8 cellular contexts compared by ENCODE assay signal in genomic region chr19:34173145-34173956, GRCh38. TPM values are rescaled to one million over a fixed set of nuclear protein-coding genes. Genes with fewer than 3 reads are reported as not detected.
DNase-seq lines count a peak whose midpoint lies in the region; ATAC-seq and TF ChIP-seq lines count a peak whose summit lies in the region.

No MANE protein-coding gene starts in this region.

- peak overlapping the region; percentile 63 for H3K4me2 ChIP-seq in neural cell (ENCODE audit: low read length)

- ATAC-seq in GM18867 (IDR thresholded peaks at IDR 0.05; ENCODE audit: unreplicated experiment) (no peak), HG03378 (IDR thresholded peaks at IDR 0.05; ENCODE audit: unreplicated experiment) (no peak)

- H3F3A ChIP-seq in neural cell (ENCODE audit: insufficient read depth, low read length, poor library complexity, severe bottlenecking), result no peaks in the 10 kb centered on the region

- no peak for TF ChIP-seq EP300 in neural cell (conservative IDR thresholded peaks at IDR 0.05; ENCODE audit: poor library complexity, severe bottlenecking)

- H3K4me3 ChIP-seq in fibroblast of pulmonary artery (replicated peaks; ENCODE audit: low read depth, low read length), result peak overlapping the region; percentile 91
- peak overlapping the region; percentile 83 for H3K4me3 ChIP-seq in neural cell (ENCODE audit: low read length)

- H3K27ac ChIP-seq in neural cell (ENCODE audit: low read length), result peak overlapping the region; percentile 99

- H3K27me3 ChIP-seq in neural cell (ENCODE audit: insufficient read depth, low read depth, low read length), result no peaks in the 10 kb centered on the region

- DNase-seq in activated CD4-positive, CD25-positive, alpha-beta regulatory T cell treated with anti-CD3 and anti-CD28 coated beads, Interleukin-2, amount 50 U/mL, for 72 hours, result peak; percentile 41
- no peak for DNase-seq in activated CD4-positive, CD25-positive, alpha-beta regulatory T cell (lab: John Stamatoyannopoulos, UW)
- DNase-seq in NCI-H146 (lab: John Stamatoyannopoulos, UW) (peak; percentile 46), fibroblast of pulmonary artery (ENCODE audit: low read depth) (peak; percentile 55)
- peak; percentile 65 for DNase-seq in activated CD8-positive, alpha-beta memory T cell treated with anti-CD3 and anti-CD28 coated beads, Interleukin-2, amount 50 U/mL, for 48 hours

- no peaks in the 10 kb centered on the region for H3K36me3 ChIP-seq in neural cell (ENCODE audit: insufficient read depth, low read length)

- H3K9me3 ChIP-seq in neural cell (ENCODE audit: low read length), result no peaks in the 10 kb centered on the region

- no peak for TF ChIP-seq RAD21 in neural cell (conservative IDR thresholded peaks at IDR 0.05)

- H4K20me1 ChIP-seq in neural cell (ENCODE audit: insufficient read depth), result peaks cover 5% of the 10 kb centered on the region

- H3K79me2 ChIP-seq in neural cell (replicated peaks; ENCODE audit: insufficient read depth, low read length), result peaks cover 53% of the 10 kb centered on the region

- TF ChIP-seq CTCF in fibroblast of pulmonary artery (IDR thresholded peaks at IDR 0.05; ENCODE audit: low read length, missing control alignments) (no peak), neural cell (IDR thresholded peaks at IDR 0.05; ENCODE audit: poor library complexity, severe bottlenecking) (peak; percentile 49)

- peak overlapping the region; percentile 99 for H3K9ac ChIP-seq in neural cell (ENCODE audit: low read length)

- no peaks in the 10 kb centered on the region for H3K9me2 ChIP-seq in neural cell (ENCODE audit: insufficient read depth, low read length)

- peak overlapping the region; percentile 31 for H2AFZ ChIP-seq in neural cell (ENCODE audit: low read depth, low read length)

TF ChIP-seq in neural cell, 6 proteins besides CTCF, POLR2A, EP300 and RAD21:
- TF ChIP-seq MXI1 (conservative IDR thresholded peaks at IDR 0.05; ENCODE audit: poor library complexity, severe bottlenecking) (no peak), POLR2AphosphoS5 (IDR thresholded peaks at IDR 0.05) (no peak), SMC3 (conservative IDR thresholded peaks at IDR 0.05; ENCODE audit: poor library complexity) (no peak)

RNA-seq across cellular contexts. Expression of gene LSM14A, which starts 1.0 kb away (rescaled TPM):
- polyA plus RNA-seq in neural cell, result 79.5 and 104 TPM in 2 replicates
- 127 and 132 TPM in 2 replicates for polyA minus RNA-seq in neural cell

Comparison
In these comparisons a context has a peak if more than half of its experiments do, and no peak if none do; other contexts are left out.
1. DNase-seq: peak in activated CD4-positive, CD25-positive, alpha-beta regulatory T cell treated with anti-CD3 and anti-CD28 coated beads, Interleukin-2, amount 50 U/mL, for 72 hours (single experiment), NCI-H146 (single experiment), activated CD8-positive, alpha-beta memory T cell treated with anti-CD3 and anti-CD28 coated beads, Interleukin-2, amount 50 U/mL, for 48 hours (single experiment) and fibroblast of pulmonary artery (single experiment); none in activated CD4-positive, CD25-positive, alpha-beta regulatory T cell (0 of 4).